Comparison of ENCODE assay signal across 8 cellular contexts in genomic region chr3:157135671-157136396, GRCh38. TPM values are rescaled to one million over a fixed set of nuclear protein-coding genes. Genes with fewer than 3 reads are reported as not detected.
DNase-seq lines count a peak whose midpoint lies in the region; ATAC-seq and TF ChIP-seq lines count a peak whose summit lies in the region.

No MANE protein-coding gene starts in this region.

- peak overlapping the region in 1 of 4 donors; percentile 11 for H3K27ac ChIP-seq in esophagus squamous epithelium

- H3K27me3 ChIP-seq in esophagus squamous epithelium: peaks cover 0 to 41% (median 0%) of the 10 kb centered on the region in 4 donors

- ATAC-seq in omental fat pad (ENCODE audit: low FRiP score) (peak; percentile 60), HG03460 (IDR thresholded peaks at IDR 0.05; ENCODE audit: unreplicated experiment) (no peak), HG03378 (IDR thresholded peaks at IDR 0.05; ENCODE audit: unreplicated experiment) (no peak)

- peaks cover 9 to 46% (median 22%) of the 10 kb centered on the region in 3 donors for H3K4me1 ChIP-seq in esophagus squamous epithelium

- WGBS in esophagus squamous epithelium, 2 donors: 63 to 72% methylated on average over 2 to 3 of the region's 5 CpGs

- H3K9me3 ChIP-seq in esophagus squamous epithelium: no peaks in the 10 kb centered on the region

- TF ChIP-seq POLR2A in esophagus squamous epithelium (IDR thresholded peaks at IDR 0.05): no peak

- H3K4me3 ChIP-seq in fibroblast of mammary gland (ENCODE audit: control insufficient read depth, low read depth, low read length) (no peak overlapping the region), esophagus squamous epithelium (no peak overlapping the region)

- intact Hi-C loops in esophagus squamous epithelium (cut with DNase I): loop anchor here (5.0 kb wide), 1 partner anchor 54 kb away; no protein-coding TSS in a partner anchor

- H3K36me3 ChIP-seq in esophagus squamous epithelium: peaks cover 0 to 8% (median 0%) of the 10 kb centered on the region in 3 donors

- TF ChIP-seq CTCF in AG09319 (IDR thresholded peaks at IDR 0.05; ENCODE audit: low read depth, low read length) (peak; percentile 26), fibroblast of mammary gland (conservative IDR thresholded peaks at IDR 0.05; ENCODE audit: control insufficient read depth, insufficient read depth, low read depth, low read length) (peak; percentile 51), omental fat pad (IDR thresholded peaks at IDR 0.05) (no peak), esophagus squamous epithelium (IDR thresholded peaks at IDR 0.05) (no peak)

- DNase-seq in AG09319 (ENCODE audit: extremely low read depth, low read depth): no peak
- peak; percentile 43 for DNase-seq in NCI-H69 (lab: John Stamatoyannopoulos, UW)
- DNase-seq in fibroblast of mammary gland (ENCODE audit: low read depth): peak; percentile 92
- no peak for DNase-seq in omental fat pad (ENCODE audit: low spot score)
- no peak for DNase-seq in esophagus squamous epithelium (lab: John Stamatoyannopoulos, UW)
- no peak for DNase-seq in occipital lobe (lab: John Stamatoyannopoulos, UW)

RNA-seq across cellular contexts. Expression of gene CCNL1, which starts 24.1 kb away (rescaled TPM):
- total RNA-seq in omental fat pad: 100 to 1,000 TPM; 378 to 875 (median 605) TPM
- total RNA-seq in esophagus squamous epithelium: 100 to 1,000 TPM in 2 of 4 donors, 10 to 100 TPM in 2; 51.0 to 185 (median 121) TPM
- 104 TPM for total RNA-seq in occipital lobe

Comparison
In these comparisons a context has a peak if more than half of its experiments do, and no peak if none do; other contexts are left out.
1. DNase-seq: peak in NCI-H69 (single experiment) and fibroblast of mammary gland (single experiment); none in AG09319 (single experiment), omental fat pad (single experiment), esophagus squamous epithelium (single experiment) and occipital lobe (single experiment).
2. CTCF ChIP-seq: peak in AG09319 (single experiment) and fibroblast of mammary gland (single experiment); none in omental fat pad (0 of 3) and esophagus squamous epithelium (0 of 6).